Comparison of ENCODE assay signal across 12 cellular contexts in genomic region chr12:38892090-38892786, GRCh38. TPM values are rescaled to one million over a fixed set of nuclear protein-coding genes. Genes with fewer than 3 reads are reported as not detected.
DNase-seq lines count a peak whose midpoint lies in the region; ATAC-seq, FAIRE-seq and TF ChIP-seq lines count a peak whose summit lies in the region.
"Had no signal": no experiment of that assay in that cellular context is flagged by ENCODE, and none has a peak within 500 bp of the region (broad histone marks: within the 10 kb centered on the region; RNA-seq: fewer than 3 reads in every experiment).

No MANE protein-coding gene starts in this region.

- H3K27ac ChIP-seq in hepatocyte: peak overlapping the region; percentile 51

- H3K4me3 ChIP-seq in hepatocyte: no peak overlapping the region
- no peak overlapping the region for H3K4me3 ChIP-seq in HAP-1

- in situ Hi-C loops in HAP-1 (cut with MboI; ENCODE audit: low sequenced_read_pairs): no loop called here

- TF ChIP-seq CTCF in hepatocyte (IDR thresholded peaks at IDR 0.05; ENCODE audit: poor library complexity): no peak

- DNase-seq in DMS53 treated with DMSO at 0.1 percent for 48 hours (lab: John Stamatoyannopoulos, UW; ENCODE audit: unreplicated experiment) (peak; percentile 77), HT1080 (ENCODE audit: low read depth) (peak; percentile 16), hepatocyte (ENCODE audit: low spot score) (peak; percentile 80), HAP-1 (ENCODE audit: low spot score in 2 of 2) (no peak), amniotic stem cell (lab: John Stamatoyannopoulos, UW) (no peak), frontal cortex (ENCODE audit: low spot score in 2 of 2) (no peak), DMS114 treated with DMSO at 0.1 percent for 48 hours (lab: John Stamatoyannopoulos, UW; ENCODE audit: unreplicated experiment) (no peak)
- DNase-seq: activated CD4-positive, alpha-beta T cell treated with anti-CD3 and anti-CD28 coated beads, Interleukin-2, amount 50 U/mL, for 1 hour; Karpas-422; stimulated activated naive B cell treated with anti-CD40 and anti-IgM and Interleukin-4, amounts not matched to agents 10 μg/mL and 1 μg/mL and 100 μg/mL, for 72 hours had no signal

- H2AFZ ChIP-seq in hepatocyte: no peak overlapping the region

- ATAC-seq in GM21360 (IDR thresholded peaks at IDR 0.05; ENCODE audit: unreplicated experiment): peak; percentile 87

- H3K27me3 ChIP-seq in hepatocyte (no peaks in the 10 kb centered on the region), HAP-1 (ENCODE audit: low read depth) (no peaks in the 10 kb centered on the region)

- H3K4me1 ChIP-seq in hepatocyte (ENCODE audit: insufficient read depth) (peaks cover 13% of the 10 kb centered on the region), HAP-1 (peaks cover 6% of the 10 kb centered on the region)

- no peak for FAIRE-seq in frontal cortex (lab: Jason Lieb, UNC)
- FAIRE-seq: D721Med had no signal

- WGBS in hepatocyte (ENCODE audit: low lambda C conversion rate, missing lambda C conversion rate): 38% methylated on average over 4 of the region's 4 CpGs

- H3K9me3 ChIP-seq in hepatocyte (ENCODE audit: low read depth): no peaks in the 10 kb centered on the region
- H3K9me3 ChIP-seq in HAP-1: no peaks in the 10 kb centered on the region

- peak overlapping the region; percentile 67 for H3K4me2 ChIP-seq in hepatocyte

- H3K36me3 ChIP-seq in hepatocyte (replicated peaks; ENCODE audit: insufficient read depth, low read depth) (no peaks in the 10 kb centered on the region), HAP-1 (replicated peaks) (no peaks in the 10 kb centered on the region)

- H3K9me2 ChIP-seq in hepatocyte (replicated peaks; ENCODE audit: insufficient read depth): no peaks in the 10 kb centered on the region

- H4K20me1 ChIP-seq in hepatocyte (ENCODE audit: insufficient read depth, poor library complexity, severe bottlenecking): no peaks in the 10 kb centered on the region

- peaks cover 37% of the 10 kb centered on the region for H3K79me2 ChIP-seq in hepatocyte

RNA-seq across cellular contexts. Expression of gene CPNE8, which starts 13.2 kb away (rescaled TPM):
- 14.1 and 17.3 TPM in 2 replicates for total RNA-seq in HT1080 (2014; rRNA removed; shearing (Covaris generic))
- polyA plus RNA-seq in HT1080 (2015; cell fraction: cytosol; rRNA removed): 9.9 and 13.7 TPM in 2 replicates
- 27.5 and 34.3 TPM in 2 replicates for polyA plus RNA-seq in HT1080 (2015; cell fraction: nucleus; rRNA removed)
- total RNA-seq in hepatocyte: 11.4 and 14.5 TPM in 2 replicates
- polyA plus RNA-seq in hepatocyte: 5.9 TPM in 2 replicates
- total RNA-seq in frontal cortex: 32.6 TPM

Comparison
In these comparisons a context has a peak if more than half of its experiments do, and no peak if none do; other contexts are left out.
1. DNase-seq: peak in DMS53 treated with DMSO at 0.1 percent for 48 hours (single experiment), HT1080 (single experiment) and hepatocyte (single experiment); none in HAP-1 (0 of 2), amniotic stem cell (single experiment), frontal cortex (0 of 2) and DMS114 treated with DMSO at 0.1 percent for 48 hours (single experiment).